Comparison of ENCODE assay signal across 8 cellular contexts in the genomic region with DNA sequence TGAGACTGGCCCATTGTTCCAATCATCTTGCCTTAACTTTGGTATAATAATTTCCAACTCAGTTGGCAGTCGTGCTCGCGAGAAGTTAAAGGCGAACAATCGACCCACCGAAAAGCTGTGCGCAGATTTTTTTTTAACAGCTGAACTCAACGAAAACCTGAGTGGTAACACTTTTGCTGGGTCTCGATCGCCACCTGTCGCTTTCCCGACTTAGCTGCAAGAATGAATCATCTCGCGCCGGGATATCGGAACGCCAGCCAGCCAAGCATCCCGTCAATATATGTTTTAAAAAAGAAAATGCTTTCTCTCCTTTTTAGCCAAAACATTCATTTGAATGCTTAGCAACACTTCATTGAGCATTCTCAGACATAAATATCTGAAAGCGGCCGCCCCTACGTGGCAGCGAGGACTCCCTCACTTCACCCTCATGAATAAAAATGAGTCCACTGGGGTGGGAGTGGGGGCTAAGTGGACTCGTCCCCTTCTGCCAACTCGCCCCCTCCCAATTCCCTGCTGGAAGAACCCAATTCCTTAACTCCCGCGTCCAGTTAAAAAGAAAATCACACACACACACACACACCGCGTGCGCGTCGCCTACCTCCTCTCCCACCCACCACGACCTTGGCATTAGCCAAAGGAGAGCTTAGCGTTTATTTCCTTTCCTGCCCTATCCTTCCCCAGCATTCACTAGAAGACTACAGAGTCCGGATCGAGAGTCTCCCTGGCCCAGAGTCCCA. TPM values are rescaled to one million over a fixed set of nuclear protein-coding genes. Genes with fewer than 3 reads are reported as not detected.
A peak's percentile ranks its signal among the peaks of the same experiment; 100 is the strongest.
DNase-seq lines count a peak whose midpoint lies in the region; ATAC-seq and TF ChIP-seq lines count a peak whose summit lies in the region.

No MANE protein-coding gene starts in this region.

- H3K4me2 ChIP-seq in H9 (ENCODE audit: insufficient read depth, insufficient read length, low read length) = peak overlapping the region; percentile 97

- no peak overlapping the region for H4K91ac ChIP-seq in H9 (ENCODE audit: insufficient read length, low read depth, low read length)

- no peak overlapping the region for H2AFZ ChIP-seq in H9 (ENCODE audit: low read length)

- H4K5ac ChIP-seq in H9 (ENCODE audit: insufficient read length, low read depth, low read length) = no peak overlapping the region

- H3K9me3 ChIP-seq in CD4-positive, alpha-beta T cell (ENCODE audit: control insufficient read depth, low read length) = no peaks in the 10 kb centered on the region
- H3K9me3 ChIP-seq in H9 (ENCODE audit: control insufficient read depth, low read depth, low read length) = no peaks in the 10 kb centered on the region

- H3K4me1 Mint-ChIP-seq in CD4-positive, alpha-beta T cell (ENCODE audit: low read depth) = peaks cover 63% of the 10 kb centered on the region
- peaks cover 55 to 59% of the 10 kb centered on the region in 2 experiments for H3K4me1 Mint-ChIP-seq in H9
- H3K4me1 Mint-ChIP-seq in activated naive CD8-positive, alpha-beta T cell treated with anti-CD3 and anti-CD28 coated beads, Interleukin-2, amount 50 U/mL, for 24 hours = peaks cover 55% of the 10 kb centered on the region

- H3K4me3 Mint-ChIP-seq in CD4-positive, alpha-beta T cell = peak overlapping the region; percentile 57
- H3K4me3 Mint-ChIP-seq in H9 = peak overlapping the region; percentile 77 to 92
- H3K4me3 Mint-ChIP-seq in activated naive CD8-positive, alpha-beta T cell treated with anti-CD3 and anti-CD28 coated beads, Interleukin-2, amount 50 U/mL, for 24 hours = peak overlapping the region; percentile 66

- no peak overlapping the region for H2BK12ac ChIP-seq in H9 (ENCODE audit: insufficient read length, low read depth, low read length)

- no peak overlapping the region for H2BK20ac ChIP-seq in H9 (ENCODE audit: low read depth, low read length, poor library complexity, severe bottlenecking)

- intact Hi-C loops in CD4-positive, alpha-beta T cell (cut with DNase I, micrococcal nuclease) = loop anchor here in 1 of 2 experiments (2.0 kb wide), 1 partner anchor 1114 kb away; no protein-coding TSS in a partner anchor
- intact Hi-C loops in Right ventricle myocardium superior (cut with DNase I) = no loop called here

- ATAC-seq in CD4-positive, alpha-beta T cell (ENCODE audit: poor library complexity) = no peak
- no peak for ATAC-seq in activated naive CD8-positive, alpha-beta T cell treated with anti-CD3 and anti-CD28 coated beads, Interleukin-2, amount 50 U/mL, for 24 hours
- peak; percentile 32 for ATAC-seq in Right ventricle myocardium superior (ENCODE audit: poor library complexity)
- ATAC-seq in HG02884 (IDR thresholded peaks at IDR 0.05; ENCODE audit: unreplicated experiment) = no peak
- no peak for ATAC-seq in GM19351 (IDR thresholded peaks at IDR 0.05; ENCODE audit: unreplicated experiment)

- H3K27me3 ChIP-seq in CD4-positive, alpha-beta T cell (ENCODE audit: control insufficient read depth, insufficient read depth, low read length) = peaks cover 84% of the 10 kb centered on the region
- H3K27me3 ChIP-seq in H9 (ENCODE audit: insufficient read depth, low read length) = peaks cover 58% of the 10 kb centered on the region

- H3T11ph ChIP-seq in H9 (ENCODE audit: low read length) = no peak overlapping the region

- no peaks in the 10 kb centered on the region for H3K79me1 ChIP-seq in H9 (ENCODE audit: insufficient read depth, low read depth, low read length, poor library complexity, severe bottlenecking)

- no peak overlapping the region for H3K27ac ChIP-seq in CD4-positive, alpha-beta T cell (ENCODE audit: low read depth, low read length)
- H3K27ac ChIP-seq in H9 (ENCODE audit: insufficient read length, low read depth, low read length) = no peak overlapping the region

- no peak overlapping the region for H3K18ac ChIP-seq in H9 (ENCODE audit: insufficient read length, low read depth, low read length)

- H3K56ac ChIP-seq in H9 (ENCODE audit: insufficient read length, low read depth, low read length) = no peak overlapping the region

- peaks cover 47% of the 10 kb centered on the region for H3K23me2 ChIP-seq in H9 (ENCODE audit: insufficient read length, low read depth, low read length, poor library complexity, severe bottlenecking)

- H4K20me1 ChIP-seq in H9 (ENCODE audit: control insufficient read depth, insufficient read depth, insufficient read length) = no peaks in the 10 kb centered on the region

- no peak overlapping the region for H4K8ac ChIP-seq in H9 (replicated peaks; ENCODE audit: insufficient read length, low read depth, low read length)

- no peaks in the 10 kb centered on the region for H3K9me3 Mint-ChIP-seq in CD4-positive, alpha-beta T cell
- no peaks in the 10 kb centered on the region; a peak in 2 of 5 replicates for H3K9me3 Mint-ChIP-seq in H9
- no peaks in the 10 kb centered on the region for H3K9me3 Mint-ChIP-seq in activated naive CD8-positive, alpha-beta T cell treated with anti-CD3 and anti-CD28 coated beads, Interleukin-2, amount 50 U/mL, for 24 hours

- POLR2A ChIA-PET in CD4-positive, alpha-beta T cell (lab: Charles Lee) = no interaction called here

- no peaks in the 10 kb centered on the region for H3K4me1 ChIP-seq in H9 (ENCODE audit: insufficient read depth, low read length)

- no peak overlapping the region for H2AK5ac ChIP-seq in H9 (ENCODE audit: insufficient read length, low read length)

- no peak overlapping the region for H3K23ac ChIP-seq in H9 (ENCODE audit: insufficient read length, low read depth, low read length)

- DNase-seq in CD4-positive, alpha-beta T cell = no peak
- peak; percentile 79 for DNase-seq in H9
- DNase-seq in NCI-H69 (lab: John Stamatoyannopoulos, UW) = peak; percentile 76
- peak; percentile 55 for DNase-seq in activated naive CD8-positive, alpha-beta T cell treated with anti-CD3 and anti-CD28 coated beads, Interleukin-2, amount 50 U/mL, for 24 hours
- DNase-seq in Right ventricle myocardium superior = peak; percentile 75
- peak in 30 of 56 donors; percentile 13 to 72 (median 45) for DNase-seq in nucleus accumbens (lab: John Stamatoyannopoulos, UW)

- peaks cover 94% of the 10 kb centered on the region for H3K27me3 Mint-ChIP-seq in CD4-positive, alpha-beta T cell
- H3K27me3 Mint-ChIP-seq in H9 (ENCODE audit: low read depth) = peaks cover 96% of the 10 kb centered on the region
- H3K27me3 Mint-ChIP-seq in activated naive CD8-positive, alpha-beta T cell treated with anti-CD3 and anti-CD28 coated beads, Interleukin-2, amount 50 U/mL, for 24 hours = peaks cover 87% of the 10 kb centered on the region

- no peak for TF ChIP-seq CTCF in CD4-positive, alpha-beta T cell (IDR thresholded peaks at IDR 0.05)
- TF ChIP-seq CTCF in H9 (conservative IDR thresholded peaks at IDR 0.05) = peak; percentile 84

- CTCF ChIA-PET in CD4-positive, alpha-beta T cell (lab: Charles Lee) = interaction anchor here (0.5 kb wide), 1 partner anchor 1550 kb away, joined by 3 read pairs; no protein-coding TSS in a partner anchor

- H3K27ac Mint-ChIP-seq in CD4-positive, alpha-beta T cell = no peak overlapping the region
- H3K27ac Mint-ChIP-seq in H9 = peak overlapping the region in 1 of 3 experiments; percentile 29; a peak in 1 of 7 replicates
- no peak overlapping the region for H3K27ac Mint-ChIP-seq in activated naive CD8-positive, alpha-beta T cell treated with anti-CD3 and anti-CD28 coated beads, Interleukin-2, amount 50 U/mL, for 24 hours

- no peak overlapping the region for H2BK15ac ChIP-seq in H9 (ENCODE audit: low read depth, low read length)

- H2BK120ac ChIP-seq in H9 (ENCODE audit: low read depth, low read length, poor library complexity, severe bottlenecking) = no peak overlapping the region

- H3K4ac ChIP-seq in H9 (ENCODE audit: low read depth, low read length) = no peak overlapping the region

- H3K9ac ChIP-seq in H9 (ENCODE audit: extremely low read depth, insufficient read length, low read length) = no peak overlapping the region

- H2BK5ac ChIP-seq in H9 (ENCODE audit: insufficient read length, low read length) = no peak overlapping the region

- no peak overlapping the region for H3K14ac ChIP-seq in H9 (ENCODE audit: insufficient read depth, low read length)

- H3K79me2 ChIP-seq in H9 (ENCODE audit: insufficient read depth, low read length) = no peaks in the 10 kb centered on the region

- WGBS in H9 (ENCODE audit: extremely low coverage, insufficient read length, low lambda C conversion rate) = no CpG with 5 or more reads among the region's 35 CpGs

- H3K36me3 Mint-ChIP-seq in CD4-positive, alpha-beta T cell (ENCODE audit: low read depth) = no peaks in the 10 kb centered on the region
- H3K36me3 Mint-ChIP-seq in H9 (ENCODE audit: insufficient read depth in 1 of 3, low read depth in 3 of 3) = no peaks in the 10 kb centered on the region; a peak in 1 of 7 replicates
- no peaks in the 10 kb centered on the region for H3K36me3 Mint-ChIP-seq in activated naive CD8-positive, alpha-beta T cell treated with anti-CD3 and anti-CD28 coated beads, Interleukin-2, amount 50 U/mL, for 24 hours (ENCODE audit: low read depth)

RNA-seq across cellular contexts. Expression of a gene that starts 1.5 kb away (rescaled TPM):
- not detected for total RNA-seq in CD4-positive, alpha-beta T cell
- total RNA-seq in H9 (2021) = 0.96 and 1.4 TPM in 2 replicates
- total RNA-seq in Right ventricle myocardium superior = 10.7 TPM

RNA-seq across cellular contexts. Expression of a gene that starts 39.2 kb away (rescaled TPM):
- 100 to 1,000 TPM; 189 to 195 TPM for total RNA-seq in CD4-positive, alpha-beta T cell
- 508 and 516 TPM in 2 replicates for total RNA-seq in H9 (2021)
- total RNA-seq in Right ventricle myocardium superior = 945 TPM

Comparison
In these comparisons a context has a peak if more than half of its experiments do, and no peak if none do; other contexts are left out.
1. DNase-seq: peak in H9 (single experiment), NCI-H69 (single experiment), activated naive CD8-positive, alpha-beta T cell treated with anti-CD3 and anti-CD28 coated beads, Interleukin-2, amount 50 U/mL, for 24 hours (single experiment), Right ventricle myocardium superior (single experiment) and nucleus accumbens (30 of 56); none in CD4-positive, alpha-beta T cell (0 of 10).
2. Peak in every context shown above with its lines, with median percentiles within 50 percentile points of each other: H3K4me3 Mint-ChIP-seq.